ENCODE assay signal across 8 cellular contexts in the genomic region with DNA sequence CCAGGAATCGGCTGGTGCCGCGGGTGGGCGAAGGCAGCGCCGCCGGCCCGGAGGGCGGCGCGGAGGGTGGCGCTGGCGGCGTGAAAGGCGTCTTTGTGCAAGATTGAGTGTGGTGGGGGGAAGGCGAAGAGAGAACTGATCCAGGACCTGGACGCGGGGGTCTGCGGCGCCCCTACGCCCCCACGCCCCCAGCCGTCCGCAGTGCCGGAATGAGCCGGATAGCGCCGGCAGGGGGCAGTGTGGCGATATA. TPM values are rescaled to one million over a fixed set of nuclear protein-coding genes. Genes with fewer than 3 reads are reported as not detected.
DNase-seq lines count a peak whose midpoint lies in the region; ATAC-seq and TF ChIP-seq lines count a peak whose summit lies in the region.

No MANE protein-coding gene starts in this region.

- peak; percentile 14 to 23 for TF ChIP-seq RAD21 in liver (IDR thresholded peaks at IDR 0.05)

- H3K27ac ChIP-seq in liver (ENCODE audit: low read depth in 1 of 2, low read length in 2 of 2), result no peak overlapping the region

- ATAC-seq in T-cell (replicated peaks in 1 of 4), result no peak
- ATAC-seq in central memory CD8-positive, alpha-beta T cell (replicated peaks; ENCODE audit: extremely low read depth, poor library complexity, severe bottlenecking), result no peak
- ATAC-seq in HG02798 (IDR thresholded peaks at IDR 0.05; ENCODE audit: poor library complexity, unreplicated experiment), result no peak
- no peak for ATAC-seq in HG02763 (IDR thresholded peaks at IDR 0.05; ENCODE audit: unreplicated experiment)

- peak; percentile 41 for TF ChIP-seq CTCF in liver (IDR thresholded peaks at IDR 0.05; ENCODE audit: low read depth, low read length, missing input control)

- peaks cover 9 to 51% (median 41%) of the 10 kb centered on the region in 4 donors for H3K4me1 ChIP-seq in liver (ENCODE audit: control insufficient read depth in 4 of 4, insufficient read depth in 4 of 4, low read length in 3 of 4)

- H3K27me3 Mint-ChIP-seq in T-cell, result peaks cover 20 to 41% of the 10 kb centered on the region in 2 donors
- peaks cover 89% of the 10 kb centered on the region for H3K27me3 Mint-ChIP-seq in central memory CD8-positive, alpha-beta T cell

- H3K27me3 ChIP-seq in liver (ENCODE audit: control insufficient read depth in 4 of 4, insufficient read depth in 4 of 4, low read length in 3 of 4), result peaks cover 0 to 2% (median 0%) of the 10 kb centered on the region in 4 donors

- H3K4me3 ChIP-seq in liver (ENCODE audit: low read depth in 1 of 3, low read length in 3 of 3), result peak overlapping the region; percentile 27 to 77 (median 47)

- CTCF ChIA-PET in T-cell (lab: Charles Lee), result interaction anchor here (0.6 to 4.1 kb wide), 17 partner anchors 9 to 1718 kb away, joined by 3 to 35 read pairs (median 4); no protein-coding TSS in a partner anchor

- POLR2A ChIA-PET in T-cell (lab: Charles Lee), result interaction anchor here in 1 of 2 donors (0.6 kb wide), 1 partner anchor 10 kb away, joined by 3 read pairs; no protein-coding TSS in a partner anchor

- H3K27ac Mint-ChIP-seq in T-cell, result no peak overlapping the region
- no peak overlapping the region for H3K27ac Mint-ChIP-seq in central memory CD8-positive, alpha-beta T cell (ENCODE audit: low read depth)

- no peaks in the 10 kb centered on the region for H3K9me3 Mint-ChIP-seq in T-cell
- no peaks in the 10 kb centered on the region for H3K9me3 Mint-ChIP-seq in central memory CD8-positive, alpha-beta T cell

- no peaks in the 10 kb centered on the region for H3K36me3 Mint-ChIP-seq in T-cell
- H3K36me3 Mint-ChIP-seq in central memory CD8-positive, alpha-beta T cell (ENCODE audit: insufficient read depth), result peaks cover 10% of the 10 kb centered on the region

- H3K9me3 ChIP-seq in liver (ENCODE audit: control insufficient read depth in 4 of 4, low read length in 3 of 4), result no peaks in the 10 kb centered on the region

- no peaks in the 10 kb centered on the region for H3K36me3 ChIP-seq in liver (ENCODE audit: control insufficient read depth in 4 of 4, insufficient read depth in 3 of 4, low read depth in 1 of 4, low read length in 3 of 4)

- H3K4me1 Mint-ChIP-seq in T-cell, result peaks cover 43 to 49% (median 44%) of the 10 kb centered on the region in 3 donors
- H3K4me1 Mint-ChIP-seq in central memory CD8-positive, alpha-beta T cell, result peaks cover 42% of the 10 kb centered on the region

- peak overlapping the region; percentile 92 to 99 (median 96) for H3K4me3 Mint-ChIP-seq in T-cell
- peak overlapping the region; percentile 91 for H3K4me3 Mint-ChIP-seq in central memory CD8-positive, alpha-beta T cell

- DNase-seq in GM03348 (ENCODE audit: low spot score), result peak; percentile 76
- peak in 19 of 34 experiments; percentile 8 to 55 (median 36) for DNase-seq in T-cell
- no peak for DNase-seq in central memory CD8-positive, alpha-beta T cell (ENCODE audit: low spot score in 2 of 2)
- DNase-seq in stimulated activated CD8-positive, alpha-beta memory T cell treated with anti-CD3 and anti-CD28 coated beads, Interleukin-15, amount 100 ng/mL, for 24 hours (ENCODE audit: low read depth), result peak; percentile 31
- DNase-seq in NCI-H1105 treated with DMSO at 0.1 percent for 48 hours (lab: John Stamatoyannopoulos, UW), result no peak

- WGBS in liver, result 2% methylated on average over 29 of the region's 29 CpGs

- H3K9ac ChIP-seq in liver (ENCODE audit: low read depth in 1 of 2, low read length in 2 of 2), result peak overlapping the region in 1 of 2 donors; percentile 37

TF ChIP-seq in liver, 16 proteins besides CTCF, POLR2A, EP300 and RAD21:
- TF ChIP-seq HNF4G (IDR thresholded peaks at IDR 0.05), result no peak
- TF ChIP-seq, protein P1, sequence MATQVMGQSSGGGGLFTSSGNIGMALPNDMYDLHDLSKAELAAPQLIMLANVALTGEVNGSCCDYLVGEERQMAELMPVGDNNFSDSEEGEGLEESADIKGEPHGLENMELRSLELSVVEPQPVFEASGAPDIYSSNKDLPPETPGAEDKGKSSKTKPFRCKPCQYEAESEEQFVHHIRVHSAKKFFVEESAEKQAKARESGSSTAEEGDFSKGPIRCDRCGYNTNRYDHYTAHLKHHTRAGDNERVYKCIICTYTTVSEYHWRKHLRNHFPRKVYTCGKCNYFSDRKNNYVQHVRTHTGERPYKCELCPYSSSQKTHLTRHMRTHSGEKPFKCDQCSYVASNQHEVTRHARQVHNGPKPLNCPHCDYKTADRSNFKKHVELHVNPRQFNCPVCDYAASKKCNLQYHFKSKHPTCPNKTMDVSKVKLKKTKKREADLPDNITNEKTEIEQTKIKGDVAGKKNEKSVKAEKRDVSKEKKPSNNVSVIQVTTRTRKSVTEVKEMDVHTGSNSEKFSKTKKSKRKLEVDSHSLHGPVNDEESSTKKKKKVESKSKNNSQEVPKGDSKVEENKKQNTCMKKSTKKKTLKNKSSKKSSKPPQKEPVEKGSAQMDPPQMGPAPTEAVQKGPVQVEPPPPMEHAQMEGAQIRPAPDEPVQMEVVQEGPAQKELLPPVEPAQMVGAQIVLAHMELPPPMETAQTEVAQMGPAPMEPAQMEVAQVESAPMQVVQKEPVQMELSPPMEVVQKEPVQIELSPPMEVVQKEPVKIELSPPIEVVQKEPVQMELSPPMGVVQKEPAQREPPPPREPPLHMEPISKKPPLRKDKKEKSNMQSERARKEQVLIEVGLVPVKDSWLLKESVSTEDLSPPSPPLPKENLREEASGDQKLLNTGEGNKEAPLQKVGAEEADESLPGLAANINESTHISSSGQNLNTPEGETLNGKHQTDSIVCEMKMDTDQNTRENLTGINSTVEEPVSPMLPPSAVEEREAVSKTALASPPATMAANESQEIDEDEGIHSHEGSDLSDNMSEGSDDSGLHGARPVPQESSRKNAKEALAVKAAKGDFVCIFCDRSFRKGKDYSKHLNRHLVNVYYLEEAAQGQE (IDR thresholded peaks at IDR 0.05), result no peak
- TF ChIP-seq RXRA (IDR thresholded peaks at IDR 0.05), result no peak
- TF ChIP-seq, protein P2, sequence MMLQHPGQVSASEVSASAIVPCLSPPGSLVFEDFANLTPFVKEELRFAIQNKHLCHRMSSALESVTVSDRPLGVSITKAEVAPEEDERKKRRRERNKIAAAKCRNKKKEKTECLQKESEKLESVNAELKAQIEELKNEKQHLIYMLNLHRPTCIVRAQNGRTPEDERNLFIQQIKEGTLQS (IDR thresholded peaks at IDR 0.05), result no peak

RNA-seq across cellular contexts. Expression of a gene that starts 4.5 kb away (rescaled TPM):
- total RNA-seq in T-cell (10 to 100 TPM; 14.6 to 22.8 (median 16.8) TPM), liver (1 to 10 TPM; 2.5 to 5.3 TPM)
- 1 to 10 TPM; 3.0 TPM for polyA plus RNA-seq in liver

Comparison
In these comparisons a context has a peak if more than half of its experiments do, and no peak if none do; other contexts are left out.
1. DNase-seq: peak in GM03348 (single experiment), T-cell (19 of 34) and stimulated activated CD8-positive, alpha-beta memory T cell treated with anti-CD3 and anti-CD28 coated beads, Interleukin-15, amount 100 ng/mL, for 24 hours (single experiment); none in central memory CD8-positive, alpha-beta T cell (0 of 2) and NCI-H1105 treated with DMSO at 0.1 percent for 48 hours (single experiment).